In the genomic region with DNA sequence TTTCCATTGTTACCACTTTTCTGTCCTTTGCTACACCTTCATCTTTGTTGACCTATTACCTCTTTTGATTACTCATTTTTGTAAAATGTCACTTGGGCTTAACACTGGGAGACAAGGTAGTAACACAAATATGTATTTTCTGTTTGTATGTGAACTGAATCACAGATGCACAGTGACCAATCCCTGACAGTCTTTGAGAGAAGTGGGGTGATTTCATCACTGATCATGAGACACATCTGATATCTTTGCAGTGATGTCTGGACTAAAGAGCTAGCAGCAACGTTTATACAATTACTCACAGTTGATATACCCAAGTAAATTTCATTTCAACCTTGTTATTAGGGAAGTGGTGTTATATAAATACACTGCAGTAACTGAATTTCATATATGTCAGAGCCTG, we compare ENCODE assay signal across 14 cellular contexts.
DNase-seq lines count a peak whose midpoint lies in the region; ATAC-seq and TF ChIP-seq lines count a peak whose summit lies in the region.
"Had no signal": no experiment of that assay in that cellular context is flagged by ENCODE, and none has a peak within 500 bp of the region (broad histone marks: within the 10 kb centered on the region; RNA-seq: fewer than 3 reads in every experiment).

No MANE protein-coding gene starts in this region.

- H3K36me3 ChIP-seq in RWPE2 (ENCODE audit: low read depth) (no peaks in the 10 kb centered on the region), ascending aorta (no peaks in the 10 kb centered on the region)
- H3K36me3 ChIP-seq: BLaER1 had no signal

- intact Hi-C loops in ascending aorta (cut with DNase I): no loop called here

- ATAC-seq in RWPE2 (ENCODE audit: low read depth) (0 out of 3 replicates have a peak, but pooled peaks have one; percentile 12), foreskin keratinocyte (peak; percentile 43)

- H3K27ac ChIP-seq in RWPE2 (ENCODE audit: poor library complexity, severe bottlenecking) (no peak overlapping the region), foreskin keratinocyte (no peak overlapping the region), ascending aorta (no peak overlapping the region)
- H3K27ac ChIP-seq: BLaER1 had no signal

- H3K9me3 ChIP-seq in RWPE2 (ENCODE audit: severe bottlenecking) (no peaks in the 10 kb centered on the region), ascending aorta (no peaks in the 10 kb centered on the region)
- H3K9me3 ChIP-seq: BLaER1 had no signal

- no peak for TF ChIP-seq CTCF in RWPE2 (IDR thresholded peaks at IDR 0.05; ENCODE audit: poor library complexity, severe bottlenecking)
- TF ChIP-seq CTCF in foreskin keratinocyte (conservative IDR thresholded peaks at IDR 0.05): no peak
- no peak for TF ChIP-seq CTCF in ascending aorta (IDR thresholded peaks at IDR 0.05)

- H3K4me3 ChIP-seq in RWPE2 (ENCODE audit: severe bottlenecking) (no peak overlapping the region), ascending aorta (no peak overlapping the region)
- H3K4me3 ChIP-seq: BLaER1 had no signal

- H3K27me3 ChIP-seq in RWPE2 (ENCODE audit: insufficient read depth, poor library complexity, severe bottlenecking) (no peaks in the 10 kb centered on the region), foreskin keratinocyte (no peaks in the 10 kb centered on the region), ascending aorta (no peaks in the 10 kb centered on the region)
- H3K27me3 ChIP-seq: BLaER1 had no signal

- H3K4me1 ChIP-seq in RWPE2 (ENCODE audit: insufficient read depth, poor library complexity, severe bottlenecking) (no peaks in the 10 kb centered on the region), foreskin keratinocyte (no peaks in the 10 kb centered on the region), ascending aorta (no peaks in the 10 kb centered on the region)
- H3K4me1 ChIP-seq: BLaER1 had no signal

- DNase-seq in HPDE6-E6E7 (ENCODE audit: extremely low spot score) (peak; percentile 40), RWPE2 (ENCODE audit: low spot score) (no peak), foreskin keratinocyte (peak; percentile 32 to 41), renal cortical epithelial cell (ENCODE audit: low read depth) (peak; percentile 11), NCI-H345 treated with DMSO at 0.1 percent for 48 hours (lab: John Stamatoyannopoulos, UW; ENCODE audit: unreplicated experiment) (no peak), ascending aorta (ENCODE audit: low spot score in 2 of 2) (no peak), NOMO-1 treated with dmso at 0.1 percent for 144 hours (lab: John Stamatoyannopoulos, UW; ENCODE audit: unreplicated experiment) (no peak)
- DNase-seq: H7, IMR-90, Kasumi-1, NCI-H187 treated with DMSO at 0.1 percent for 48 hours, NCI-H446 treated with DMSO at 0.1 percent for 48 hours, NCI-H82 had no signal

Comparison
In these comparisons a context has a peak if more than half of its experiments do, and no peak if none do; other contexts are left out.
1. DNase-seq: peak in HPDE6-E6E7 (single experiment), foreskin keratinocyte (2 of 2) and renal cortical epithelial cell (single experiment); none in RWPE2 (single experiment), NCI-H345 treated with DMSO at 0.1 percent for 48 hours (single experiment), ascending aorta (0 of 2) and NOMO-1 treated with dmso at 0.1 percent for 144 hours (single experiment).